ENCODE assay signal across 28 cellular contexts in genomic region chr9:132509921-132510874, GRCh38.
DNase-seq lines count a peak whose midpoint lies in the region; ATAC-seq, FAIRE-seq and TF ChIP-seq lines count a peak whose summit lies in the region.
"Had no signal": no experiment of that assay in that cellular context is flagged by ENCODE, and none has a peak within 500 bp of the region (broad histone marks: within the 10 kb centered on the region; RNA-seq: fewer than 3 reads in every experiment).

No MANE protein-coding gene starts in this region.

- no peaks in the 10 kb centered on the region for H3K9me3 ChIP-seq in K562 (replicated peaks; ENCODE audit: control insufficient read depth, insufficient read depth, low read depth, low read length)
- H3K9me3 ChIP-seq in mesenchymal stem cell (ENCODE audit: control insufficient read depth, low read length): no peaks in the 10 kb centered on the region
- H3K9me3 ChIP-seq in spleen: no peaks in the 10 kb centered on the region
- H3K9me3 ChIP-seq: left ventricle myocardium inferior had no signal

- no peak overlapping the region for H2BK5ac ChIP-seq in mesenchymal stem cell (ENCODE audit: low read depth, low read length, poor library complexity, severe bottlenecking)

- 0 out of 2 replicates have a peak, but pooled peaks cover 10% of the 10 kb centered on the region for H4K20me1 ChIP-seq in K562 (replicated peaks; ENCODE audit: control insufficient read depth, insufficient read depth, low read length)

- no peak for TF ChIP-seq POLR2A in K562 (conservative IDR thresholded peaks at IDR 0.05)
- no peak for TF ChIP-seq POLR2A in spleen (IDR thresholded peaks at IDR 0.05)

- FAIRE-seq in K562 (lab: Jason Lieb, UNC): no peak
- FAIRE-seq: D721Med, GM12878, islet of Langerhans had no signal

- no peak overlapping the region for H4K8ac ChIP-seq in mesenchymal stem cell (ENCODE audit: low read length)

- TF ChIP-seq RAD21 in K562 (CRISPR knock-in tag; conservative IDR thresholded peaks at IDR 0.05 in 1 of 2, IDR thresholded peaks at IDR 0.05 in 1 of 2): no peak

- H2AK5ac ChIP-seq in mesenchymal stem cell (ENCODE audit: low read length, severe bottlenecking): no peak overlapping the region

- H3K4me3 ChIP-seq in K562 (no peak overlapping the region), mesenchymal stem cell (ENCODE audit: insufficient read depth in 1 of 2, low read depth in 1 of 2, low read length in 2 of 2) (peak overlapping the region; percentile 2 to 19), spleen (no peak overlapping the region)
- H3K4me3 ChIP-seq: cardiac muscle cell, GM12878, left ventricle myocardium inferior had no signal

- DNase-seq in ELF-1 (ENCODE audit: low read depth, low spot score): peak; percentile 39
- no peak for DNase-seq in K562 (ENCODE audit: extremely low read depth in 1 of 4, low spot score in 3 of 4)
- no peak for DNase-seq in mesenchymal stem cell
- peak; percentile 50 for DNase-seq in spleen
- DNase-seq in RPMI8226: no peak
- DNase-seq in cerebellar nuclear complex (lab: John Stamatoyannopoulos, UW): no peak
- no peak for DNase-seq in stimulated activated CD4-positive, alpha-beta T cell treated with anti-CD3 and anti-CD28 coated beads, Interleukin-1b, Interleukin-23, amount 100 ng/mL, for 48 hours
- DNase-seq: activated CD4-positive, alpha-beta T cell treated with anti-CD3 and anti-CD28 coated beads, Interleukin-2, amount 10 ng/mL, durations not matched to agents 24 days and 14 days; activated effector memory CD4-positive, alpha-beta T cell treated with anti-CD3 and anti-CD28 coated beads, Interleukin-2, amount 50 U/mL, for 16 hours; CD4-positive, alpha-beta memory T cell; cortex of kidney; effector memory CD8-positive, alpha-beta T cell; foreskin fibroblast; H7; left ventricle myocardium inferior; NCI-H1417 treated with DMSO at 0.1 percent for 48 hours; NCI-H2081; NCI-H526; nucleus accumbens; SIG-M5; stimulated activated naive CD4-positive, alpha-beta T cell; T-helper 9 cell had no signal

- WGBS in K562 (ENCODE audit: insufficient coverage, low coverage, missing lambda C conversion rate): 2% methylated on average over 40 of the region's 40 CpGs
- 83% methylated on average over 40 of the region's 40 CpGs for WGBS in mesenchymal stem cell
- 77 to 83% (median 82%) methylated on average over 37 to 40 of the region's 40 CpGs for WGBS in spleen, 5 donors

- no peak overlapping the region for H3K14ac ChIP-seq in mesenchymal stem cell (ENCODE audit: low read length in 2 of 2)

- H3K4ac ChIP-seq in mesenchymal stem cell (ENCODE audit: low read depth in 1 of 2, low read length in 2 of 2): no peak overlapping the region

- in situ Hi-C loops in K562 (cut with MboI): loop anchor here (5.0 to 10.0 kb wide), 2 partner anchors 302 to 455 kb away; no protein-coding TSS in a partner anchor

- H3K79me1 ChIP-seq in mesenchymal stem cell (replicated peaks; ENCODE audit: low read length, poor library complexity, severe bottlenecking): no peaks in the 10 kb centered on the region

- no peak; the same call in 2 of the 3 replicates for ATAC-seq in K562
- ATAC-seq: effector memory CD8-positive, alpha-beta T cell; GM12878; Panc1 had no signal

- H3K27ac ChIP-seq in K562 (ENCODE audit: extremely low read depth, low read depth, low read length) (no peak overlapping the region), mesenchymal stem cell (ENCODE audit: low read length, poor library complexity, severe bottlenecking) (no peak overlapping the region), spleen (no peak overlapping the region)
- H3K27ac ChIP-seq: cardiac muscle cell, KMS-11, left ventricle myocardium inferior had no signal

- H2BK12ac ChIP-seq in mesenchymal stem cell (ENCODE audit: low read length in 2 of 2): no peak overlapping the region

- H3K18ac ChIP-seq in mesenchymal stem cell (ENCODE audit: low read depth in 1 of 2, low read length in 2 of 2): no peak overlapping the region

- BruUV-seq in K562 (replicated peaks; lab: Mats Ljungman, UMichigan): no TSS peak

- POLR2A ChIA-PET in K562 (lab: Yijun Ruan, JAX): interaction anchor here (0.7 kb wide), 2 partner anchors 28 to 103 kb away, joined by 3 to 6 read pairs; no protein-coding TSS in a partner anchor

- H2AFZ ChIP-seq in K562 (ENCODE audit: low read depth, low read length) (no peak overlapping the region), mesenchymal stem cell (ENCODE audit: low read depth, low read length) (no peak overlapping the region)

- no peaks in the 10 kb centered on the region for H3K9me1 ChIP-seq in K562 (ENCODE audit: control insufficient read depth, insufficient read depth, low read length)

- TF ChIP-seq EP300 in K562 (IDR thresholded peaks at IDR 0.05; ENCODE audit: low read length): no peak

- no peak overlapping the region for H3K4me2 ChIP-seq in K562 (ENCODE audit: insufficient read depth, low read length)
- no peak overlapping the region for H3K4me2 ChIP-seq in mesenchymal stem cell (ENCODE audit: low read length, poor library complexity, severe bottlenecking)
- H3K4me2 ChIP-seq: KMS-11 had no signal

- no peak overlapping the region for H4K91ac ChIP-seq in mesenchymal stem cell (ENCODE audit: low read length)

- intact Hi-C loops in K562 (cut with micrococcal nuclease): loop anchor here (10.0 kb wide), 1 partner anchor 465 kb away; the partner anchor contains the start of gene GFI1B
- intact Hi-C loops in spleen (cut with DNase I; ENCODE audit: low total_unique reads): loop anchor here (2.0 to 5.0 kb wide), 2 partner anchors 65 to 292 kb away; no protein-coding TSS in a partner anchor

- H3K9ac ChIP-seq in K562 (ENCODE audit: insufficient read depth in 1 of 2, low read depth in 2 of 2, low read length in 2 of 2) (peak overlapping the region in 1 of 2 experiments; percentile 64; a peak in 1 of 4 replicates), mesenchymal stem cell (ENCODE audit: low read length) (peak overlapping the region; percentile 48)
- H3K9ac ChIP-seq: KMS-11 had no signal

- CTCF ChIA-PET in K562 (lab: Yijun Ruan, JAX; ENCODE audit: low intra/inter-chr PET ratio): interaction anchor here (0.7 kb wide), 1 partner anchor 289 kb away, joined by 4 read pairs; no protein-coding TSS in a partner anchor

- H2BK120ac ChIP-seq in mesenchymal stem cell (ENCODE audit: low read depth, low read length): no peak overlapping the region

- H2BK15ac ChIP-seq in mesenchymal stem cell (ENCODE audit: low read depth, poor library complexity, severe bottlenecking): no peak overlapping the region

- H3K4me1 ChIP-seq in K562 (replicated peaks in 1 of 2; ENCODE audit: control insufficient read depth in 2 of 2, insufficient read depth in 2 of 2, low read length in 2 of 2) (peaks cover 0 to 6% of the 10 kb centered on the region in 2 experiments; a peak in 1 of 5 replicates), mesenchymal stem cell (ENCODE audit: control insufficient read depth, insufficient read depth, low read depth, low read length) (peaks cover 4% of the 10 kb centered on the region), spleen (peaks cover 2 to 18% (median 10%) of the 10 kb centered on the region in 6 donors)
- H3K4me1 ChIP-seq: left ventricle myocardium inferior had no signal

- TF ChIP-seq CTCF in K562 (IDR thresholded peaks at IDR 0.05 in 2 of 3, conservative IDR thresholded peaks at IDR 0.05 in 1 of 3; ENCODE audit: insufficient read depth in 2 of 3, low read depth in 1 of 3, low read length in 3 of 3) (no peak), spleen (IDR thresholded peaks at IDR 0.05 in 8 of 11, conservative IDR thresholded peaks at IDR 0.05 in 3 of 11) (no peak)

- H3K79me2 ChIP-seq in K562 (ENCODE audit: control insufficient read depth, insufficient read depth, low read length): no peaks in the 10 kb centered on the region

- H3K36me3 ChIP-seq in K562 (ENCODE audit: control insufficient read depth, insufficient read depth, low read length) (no peaks in the 10 kb centered on the region), mesenchymal stem cell (ENCODE audit: control insufficient read depth in 1 of 2, insufficient read depth in 2 of 2, low read depth in 1 of 2, low read length in 2 of 2) (no peaks in the 10 kb centered on the region), spleen (no peaks in the 10 kb centered on the region)
- H3K36me3 ChIP-seq: cardiac muscle cell, left ventricle myocardium inferior had no signal

- H3K27me3 ChIP-seq in K562 (ENCODE audit: control insufficient read depth in 2 of 2, insufficient read depth in 2 of 2, low read length in 2 of 2) (peaks cover 53 to 87% of the 10 kb centered on the region in 2 experiments), mesenchymal stem cell (ENCODE audit: control insufficient read depth in 1 of 2, insufficient read depth in 1 of 2, low read length in 2 of 2) (peaks cover 45 to 74% of the 10 kb centered on the region in 2 experiments), spleen (replicated peaks in 1 of 7) (peaks cover 0 to 48% (median 0%) of the 10 kb centered on the region in 7 donors)

- H3K23ac ChIP-seq in mesenchymal stem cell (ENCODE audit: low read length in 2 of 2): peak overlapping the region in 1 of 2 experiments; percentile 5

TF ChIP-seq in K562, 482 proteins besides CTCF, POLR2A, EP300 and RAD21:
- no peak for TF ChIP-seq ZBTB43 (CRISPR knock-in tag; IDR thresholded peaks at IDR 0.05)
- peak; percentile 13 for TF ChIP-seq ZFP36 (IDR thresholded peaks at IDR 0.05; ENCODE audit: low read depth, low read length, partially characterized antibody)
- peak; percentile 55 for TF ChIP-seq CBX8 (IDR thresholded peaks at IDR 0.05; ENCODE audit: borderline replicate concordance, extremely low read depth, low read depth, low read length, poor library complexity, severe bottlenecking)

Comparison
In these comparisons a context has a peak if more than half of its experiments do, and no peak if none do; other contexts are left out.
1. DNase-seq: peak in ELF-1 (single experiment) and spleen (single experiment); none in K562 (0 of 4), mesenchymal stem cell (single experiment), RPMI8226 (single experiment), cerebellar nuclear complex (0 of 2) and stimulated activated CD4-positive, alpha-beta T cell treated with anti-CD3 and anti-CD28 coated beads, Interleukin-1b, Interleukin-23, amount 100 ng/mL, for 48 hours (single experiment).
2. H3K4me3 ChIP-seq: peak in mesenchymal stem cell (2 of 2); none in K562 (single experiment) and spleen (0 of 8).